In the genomic region with DNA sequence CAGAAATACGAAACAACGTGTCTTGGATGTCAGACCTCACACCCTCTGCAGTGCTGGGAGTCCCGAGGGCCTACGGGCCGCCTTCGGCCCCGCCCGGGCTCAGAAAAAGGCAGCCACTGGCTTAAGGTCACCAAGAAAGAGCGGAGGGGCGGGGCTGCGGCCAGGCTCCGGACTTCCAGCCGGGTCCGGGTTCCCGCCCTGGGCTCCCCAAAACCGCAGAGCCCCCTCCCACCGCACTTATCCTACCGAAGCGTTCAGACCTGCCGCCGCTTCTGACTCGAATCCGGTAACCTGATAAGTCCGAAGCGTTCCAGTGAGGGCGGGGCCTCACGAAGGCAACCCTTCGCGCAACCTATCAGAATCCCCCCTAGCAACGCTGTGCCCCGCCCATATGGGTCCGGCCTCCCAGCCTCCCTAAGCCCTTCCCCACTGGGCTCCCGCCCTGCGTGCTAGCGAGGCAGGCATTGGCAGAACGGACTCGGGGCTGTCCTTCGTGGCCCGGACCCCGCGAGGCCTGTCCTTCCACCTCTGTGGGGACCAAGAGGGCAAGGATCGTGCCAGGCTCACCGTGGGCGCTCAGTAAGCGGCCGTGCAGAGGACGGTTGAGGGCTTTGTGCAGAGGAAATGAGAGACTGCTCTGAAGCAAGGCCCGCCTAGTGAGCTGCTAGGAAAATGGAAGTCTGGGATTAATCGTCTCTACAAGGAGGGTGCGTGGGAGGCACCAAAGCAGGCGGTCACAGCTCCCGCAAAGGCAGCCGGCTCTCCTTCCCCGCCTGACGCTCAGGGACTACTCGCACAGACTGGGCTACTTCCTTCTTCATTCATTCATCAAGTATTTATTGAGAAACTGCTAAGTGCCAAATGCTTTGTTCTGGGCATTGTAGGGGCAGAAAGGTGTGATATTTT, we compare ENCODE assay signal across 8 cellular contexts. TPM values are rescaled to one million over a fixed set of nuclear protein-coding genes. Genes with fewer than 3 reads are reported as not detected.
A peak's percentile ranks its signal among the peaks of the same experiment; 100 is the strongest.
DNase-seq lines count a peak whose midpoint lies in the region; ATAC-seq and TF ChIP-seq lines count a peak whose summit lies in the region.

A gene (minus strand): TSS at position 296 of the 906 bp plus-strand sequence. CDS start 515 bp downstream, outside the sequence.

- no peaks in the 10 kb centered on the region for H4K20me1 ChIP-seq in H9 (ENCODE audit: control insufficient read depth, insufficient read depth, insufficient read length)

- H3K4me1 Mint-ChIP-seq in H9 (peaks cover 24 to 25% of the 10 kb centered on the region in 2 experiments), natural killer cell (peaks cover 19 to 38% of the 10 kb centered on the region in 2 donors)

- no peaks in the 10 kb centered on the region for H3K9me3 ChIP-seq in H9 (ENCODE audit: control insufficient read depth, low read depth, low read length)
- no peaks in the 10 kb centered on the region for H3K9me3 ChIP-seq in MG63

- H2BK5ac ChIP-seq in H9 (ENCODE audit: insufficient read length, low read length) = no peak within 1 kb of the TSS

- H3K79me1 ChIP-seq in H9 (ENCODE audit: insufficient read depth, low read depth, low read length, poor library complexity, severe bottlenecking) = no peaks in the 10 kb centered on the region

- no peak within 1 kb of the TSS for H2BK15ac ChIP-seq in H9 (ENCODE audit: low read depth, low read length)

- H2BK120ac ChIP-seq in H9 (ENCODE audit: low read depth, low read length, poor library complexity, severe bottlenecking) = no peak within 1 kb of the TSS

- peak within 1 kb of the TSS; percentile 93 for H3K18ac ChIP-seq in H9 (ENCODE audit: insufficient read length, low read depth, low read length)

- H4K8ac ChIP-seq in H9 (replicated peaks; ENCODE audit: insufficient read length, low read depth, low read length) = peak within 1 kb of the TSS; percentile 13

- no CpG with 5 or more reads among the region's 56 CpGs for WGBS in H9 (ENCODE audit: extremely low coverage, insufficient read length, low lambda C conversion rate)

- no peak within 1 kb of the TSS for H2AK5ac ChIP-seq in H9 (ENCODE audit: insufficient read length, low read length)

- no peak within 1 kb of the TSS for H4K91ac ChIP-seq in H9 (ENCODE audit: insufficient read length, low read depth, low read length)

- H3K27ac ChIP-seq in H9 (ENCODE audit: insufficient read length, low read depth, low read length) = no peak within 1 kb of the TSS

- peaks cover 13 to 23% (median 19%) of the 10 kb centered on the region in 3 experiments for H3K36me3 Mint-ChIP-seq in H9 (ENCODE audit: insufficient read depth in 1 of 3, low read depth in 3 of 3)
- H3K36me3 Mint-ChIP-seq in natural killer cell = no peaks in the 10 kb centered on the region

- TF ChIP-seq CTCF in H9 (conservative IDR thresholded peaks at IDR 0.05) = no peak
- TF ChIP-seq CTCF in natural killer cell (IDR thresholded peaks at IDR 0.05) = no peak

- H2BK12ac ChIP-seq in H9 (ENCODE audit: insufficient read length, low read depth, low read length) = no peak within 1 kb of the TSS

- H3K14ac ChIP-seq in H9 (ENCODE audit: insufficient read depth, low read length) = peak within 1 kb of the TSS; percentile 80; the same call in 1 of the 2 replicates

- H3K23me2 ChIP-seq in H9 (ENCODE audit: insufficient read length, low read depth, low read length, poor library complexity, severe bottlenecking) = peaks cover 8% of the 10 kb centered on the region

- peak within 1 kb of the TSS; percentile 74 to 88 for H3K4me3 Mint-ChIP-seq in H9
- H3K4me3 Mint-ChIP-seq in natural killer cell = peak within 1 kb of the TSS; percentile 93

- H3K4me1 ChIP-seq in H9 (ENCODE audit: insufficient read depth, low read length) = peaks cover under 1% of the 10 kb centered on the region; the same call in 1 of the 2 replicates

- H3T11ph ChIP-seq in H9 (ENCODE audit: low read length) = no peak within 1 kb of the TSS

- H3K27ac Mint-ChIP-seq in H9 = peak within 1 kb of the TSS in 2 of 3 experiments; percentile 48 to 85; a peak in 2 of 7 replicates
- peak within 1 kb of the TSS; percentile 86 to 94 for H3K27ac Mint-ChIP-seq in natural killer cell

- peak within 1 kb of the TSS; percentile 24 for H4K5ac ChIP-seq in H9 (ENCODE audit: insufficient read length, low read depth, low read length)

- H3K79me2 ChIP-seq in H9 (ENCODE audit: insufficient read depth, low read length) = no peaks in the 10 kb centered on the region

- no peaks in the 10 kb centered on the region for H3K36me3 ChIP-seq in MG63

- H3K9me3 Mint-ChIP-seq in H9 = no peaks in the 10 kb centered on the region; a peak in 2 of 5 replicates
- no peaks in the 10 kb centered on the region for H3K9me3 Mint-ChIP-seq in natural killer cell

- H3K4me2 ChIP-seq in H9 (ENCODE audit: insufficient read depth, insufficient read length, low read length) = peak within 1 kb of the TSS; percentile 73

- H3K23ac ChIP-seq in H9 (ENCODE audit: insufficient read length, low read depth, low read length) = no peak within 1 kb of the TSS

- intact Hi-C loops in natural killer cell (cut with micrococcal nuclease) = loop anchor here (1.0 kb wide), 2 partner anchors 9 to 20 kb away; a partner anchor contains a TSS

- H3K9ac ChIP-seq in H9 (ENCODE audit: extremely low read depth, insufficient read length, low read length) = peak within 1 kb of the TSS; percentile 51

- H2AFZ ChIP-seq in H9 (ENCODE audit: low read length) = no peak within 1 kb of the TSS

- H3K27me3 ChIP-seq in H9 (ENCODE audit: insufficient read depth, low read length) = no peaks in the 10 kb centered on the region
- no peaks in the 10 kb centered on the region for H3K27me3 ChIP-seq in MG63

- H3K27me3 Mint-ChIP-seq in H9 (ENCODE audit: low read depth) (peaks cover 6% of the 10 kb centered on the region), natural killer cell (ENCODE audit: low read depth in 2 of 2) (no peaks in the 10 kb centered on the region)

- no peak within 1 kb of the TSS for H2BK20ac ChIP-seq in H9 (ENCODE audit: low read depth, low read length, poor library complexity, severe bottlenecking)

- H3K56ac ChIP-seq in H9 (ENCODE audit: insufficient read length, low read depth, low read length) = no peak within 1 kb of the TSS

- DNase-seq in ELR (ENCODE audit: low read depth) = peak; percentile 99
- DNase-seq in H9 = peak; percentile 97
- peak; percentile 97 for DNase-seq in MG63
- DNase-seq in SHP77 (lab: John Stamatoyannopoulos, UW) = peak; percentile 94 to 97
- DNase-seq in activated T-helper 9 cell treated with anti-CD3 and anti-CD28 coated beads, Interleukin-2, amount 50 U/mL, for 16 hours (ENCODE audit: low read depth) = peak; percentile 84
- peak; percentile 93 for DNase-seq in fibroblast of peridontal ligament (ENCODE audit: extremely low read depth)
- DNase-seq in natural killer cell = peak; percentile 87
- DNase-seq in stimulated activated naive CD4-positive, alpha-beta T cell (lab: John Stamatoyannopoulos, UW) = peak; percentile 82 to 92 (median 84)

- peak; percentile 97 to 99 (median 98) for ATAC-seq in natural killer cell

- H3K4ac ChIP-seq in H9 (ENCODE audit: low read depth, low read length) = no peak within 1 kb of the TSS

- peak within 1 kb of the TSS; percentile 63 for H3K4me3 ChIP-seq in MG63

RNA-seq across cellular contexts. Expression of the gene that starts here (rescaled TPM):
- total RNA-seq in H9 (2021) (16.1 and 16.6 TPM in 2 replicates), natural killer cell (10 to 100 TPM; 12.8 to 15.7 (median 14.2) TPM)
- total RNA-seq in MG63 (2014; rRNA removed; shearing (Covaris generic); ENCODE audit: low replicate concordance) = 16.9 and 25.2 TPM in 2 replicates
